Comparison of ENCODE assay signal across 24 cellular contexts in genomic region chr7:36138209-36138608, GRCh38.
"Had no signal": no experiment of that assay in that cellular context is flagged by ENCODE, and none has a peak within 500 bp of the region (broad histone marks: within the 10 kb centered on the region; RNA-seq: fewer than 3 reads in every experiment).

No MANE protein-coding gene starts in this region.

- H3K27ac ChIP-seq: esophagus squamous epithelium, lower lobe of right lung, prostate gland, skin epidermis, spleen, testis, tibial artery, uterus had no signal

- ATAC-seq: left colon; lower lobe of right lung; naive thymus-derived CD8-positive, alpha-beta T cell; stimulated activated memory B cell treated with anti-CD40 and anti-IgM and Interleukin-4, amounts not matched to agents 10 μg/mL and 1 μg/mL and 100 μg/mL, for 72 hours; stimulated activated naive CD8-positive, alpha-beta T cell treated with anti-CD3 and anti-CD28 coated beads, Interleukin-15, Interleukin-2, amounts not matched to agents 100 U/mL and 50 U/mL, for 24 hours had no signal

- H3K36me3 ChIP-seq: esophagus squamous epithelium, lower lobe of right lung, prostate gland, spleen, tibial artery, uterus had no signal

- DNase-seq: effector CD8-positive, alpha-beta T cell; esophagus squamous epithelium; foreskin melanocyte; hypothalamus; immature natural killer cell; islet precursor cell; kidney glomerular epithelial cell; left colon; left ventricle myocardium superior; lower lobe of right lung; naive thymus-derived CD8-positive, alpha-beta T cell; nephron progenitor cell; nucleus accumbens; right cardiac atrium; spleen; stimulated activated CD4-positive, alpha-beta T cell treated with anti-CD3 and anti-CD28 coated beads, Interleukin-4, amount 100 ng/mL, for 4 hours; stimulated activated naive CD8-positive, alpha-beta T cell treated with anti-CD3 and anti-CD28 coated beads, Interleukin-15, Interleukin-2, amounts not matched to agents 100 U/mL and 50 U/mL, for 24 hours; substantia nigra; testis; tibial artery; uterus had no signal

- H3K4me3 ChIP-seq: esophagus squamous epithelium, lower lobe of right lung, prostate gland, skin epidermis, spleen, testis, tibial artery, uterus had no signal

- H3K9me3 ChIP-seq: esophagus squamous epithelium, lower lobe of right lung, prostate gland, testis, uterus had no signal

- H3K4me1 ChIP-seq: lower lobe of right lung, prostate gland, spleen, testis, tibial artery, uterus had no signal

- H3K27me3 ChIP-seq: esophagus squamous epithelium, spleen, testis, tibial artery, uterus had no signal
